1 cellular context compared by ENCODE assay signal in the genomic region with DNA sequence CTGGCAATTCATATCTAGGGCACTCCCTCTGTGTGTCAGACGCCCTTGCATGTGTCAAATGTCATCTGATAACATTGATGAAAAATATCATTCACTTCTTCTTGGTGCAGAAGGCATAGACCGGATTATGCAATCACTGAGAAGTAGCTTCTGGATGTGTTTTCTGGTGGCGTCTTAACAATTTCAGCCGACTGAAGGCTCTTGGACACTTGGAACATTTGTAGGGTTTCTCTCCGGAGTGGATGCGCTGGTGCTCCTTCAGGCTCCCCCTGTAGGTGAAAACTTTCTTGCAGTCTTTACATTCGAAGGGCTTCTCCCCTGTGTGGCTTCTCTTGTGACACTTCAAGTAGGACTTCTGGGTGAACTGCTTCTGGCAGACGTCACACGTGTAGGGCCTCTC.
TF ChIP-seq lines count a peak whose summit lies in the region.
"Not testable (repeated sequence)": the region's sequence is repeated elsewhere in the genome, so short reads cannot be mapped to it uniquely, and the experiment has no call there.

No MANE protein-coding gene starts in this region.

TF ChIP-seq in K562, 482 proteins besides CTCF, POLR2A, EP300 and RAD21:
- TF ChIP-seq, protein P1, sequence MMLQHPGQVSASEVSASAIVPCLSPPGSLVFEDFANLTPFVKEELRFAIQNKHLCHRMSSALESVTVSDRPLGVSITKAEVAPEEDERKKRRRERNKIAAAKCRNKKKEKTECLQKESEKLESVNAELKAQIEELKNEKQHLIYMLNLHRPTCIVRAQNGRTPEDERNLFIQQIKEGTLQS (IDR thresholded peaks at IDR 0.05), result peak; percentile 33
- TF ChIP-seq, protein P1 (CRISPR knock-in tag; conservative IDR thresholded peaks at IDR 0.05), result not testable (repeated sequence)
- TF ChIP-seq CEBPB (tag; IDR thresholded peaks at IDR 0.05) (peak; percentile 87), ZNF24 (IDR thresholded peaks at IDR 0.05) (peak; percentile 54; the same call in 1 of the 2 replicates), CEBPG (tag; conservative IDR thresholded peaks at IDR 0.05 in 1 of 2, IDR thresholded peaks at IDR 0.05 in 1 of 2) (peak; percentile 59 to 79; a peak in 3 of 4 replicates), MEIS2 (IDR thresholded peaks at IDR 0.05; ENCODE audit: partially characterized antibody) (peak; percentile 32)
- not testable (repeated sequence) for TF ChIP-seq CEBPG (CRISPR knock-in tag; IDR thresholded peaks at IDR 0.05)
- TF ChIP-seq, protein P2, sequence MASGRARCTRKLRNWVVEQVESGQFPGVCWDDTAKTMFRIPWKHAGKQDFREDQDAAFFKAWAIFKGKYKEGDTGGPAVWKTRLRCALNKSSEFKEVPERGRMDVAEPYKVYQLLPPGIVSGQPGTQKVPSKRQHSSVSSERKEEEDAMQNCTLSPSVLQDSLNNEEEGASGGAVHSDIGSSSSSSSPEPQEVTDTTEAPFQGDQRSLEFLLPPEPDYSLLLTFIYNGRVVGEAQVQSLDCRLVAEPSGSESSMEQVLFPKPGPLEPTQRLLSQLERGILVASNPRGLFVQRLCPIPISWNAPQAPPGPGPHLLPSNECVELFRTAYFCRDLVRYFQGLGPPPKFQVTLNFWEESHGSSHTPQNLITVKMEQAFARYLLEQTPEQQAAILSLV (tag; IDR thresholded peaks at IDR 0.05), result 0 out of 2 replicates have a peak, but pooled peaks have one; percentile 17
